Comparison of ENCODE assay signal across 10 cellular contexts in genomic region chr19:48487944-48488343, GRCh38. TPM values are rescaled to one million over a fixed set of nuclear protein-coding genes. Genes with fewer than 3 reads are reported as not detected.
DNase-seq lines count a peak whose midpoint lies in the region; ATAC-seq and TF ChIP-seq lines count a peak whose summit lies in the region.
"Had no signal": no experiment of that assay in that cellular context is flagged by ENCODE, and none has a peak within 500 bp of the region (broad histone marks: within the 10 kb centered on the region; RNA-seq: fewer than 3 reads in every experiment).

No MANE protein-coding gene starts in this region.

- ATAC-seq in left lung: peak; percentile 41
- no peak for ATAC-seq in GM18868 (IDR thresholded peaks at IDR 0.05; ENCODE audit: unreplicated experiment)
- ATAC-seq in stimulated activated effector memory CD8-positive, alpha-beta T cell treated with anti-CD3 and anti-CD28 coated beads, Interleukin-12 subunit alpha, Interleukin-12 subunit beta, amount 100 ng/mL, for 72 hours: no peak
- ATAC-seq in HG03469 (IDR thresholded peaks at IDR 0.05; ENCODE audit: unreplicated experiment): no peak

- peak overlapping the region in 1 of 2 donors; percentile 1 for H3K27ac ChIP-seq in left lung
- H3K27ac ChIP-seq in vagina: peak overlapping the region; percentile 31
- H3K27ac ChIP-seq: HL-60 had no signal

- H3K27me3 ChIP-seq in left lung: peaks cover 0 to 32% of the 10 kb centered on the region in 2 donors
- no peaks in the 10 kb centered on the region for H3K27me3 ChIP-seq in vagina

- H3K4me3 ChIP-seq in cardiac fibroblast (replicated peaks in 1 of 2; ENCODE audit: low read depth in 2 of 2, low read length in 2 of 2) (no peak overlapping the region), left lung (no peak overlapping the region), vagina (no peak overlapping the region)

- H3K4me3 Mint-ChIP-seq in stimulated activated effector memory CD8-positive, alpha-beta T cell treated with anti-CD3 and anti-CD28 coated beads, Interleukin-12 subunit alpha, Interleukin-12 subunit beta, amount 100 ng/mL, for 72 hours: no peak overlapping the region
- H3K4me3 Mint-ChIP-seq: activated naive CD4-positive, alpha-beta T cell treated with anti-CD3 and anti-CD28 coated beads, Interleukin-2, amount 50 U/mL, for 24 hours had no signal

- no peaks in the 10 kb centered on the region for H3K9me3 Mint-ChIP-seq in stimulated activated effector memory CD8-positive, alpha-beta T cell treated with anti-CD3 and anti-CD28 coated beads, Interleukin-12 subunit alpha, Interleukin-12 subunit beta, amount 100 ng/mL, for 72 hours
- H3K9me3 Mint-ChIP-seq: activated naive CD4-positive, alpha-beta T cell treated with anti-CD3 and anti-CD28 coated beads, Interleukin-2, amount 50 U/mL, for 24 hours had no signal

- peaks cover 21% of the 10 kb centered on the region for H3K4me1 Mint-ChIP-seq in stimulated activated effector memory CD8-positive, alpha-beta T cell treated with anti-CD3 and anti-CD28 coated beads, Interleukin-12 subunit alpha, Interleukin-12 subunit beta, amount 100 ng/mL, for 72 hours

- H3K36me3 ChIP-seq in left lung (no peaks in the 10 kb centered on the region), vagina (no peaks in the 10 kb centered on the region)

- H3K36me3 Mint-ChIP-seq in stimulated activated effector memory CD8-positive, alpha-beta T cell treated with anti-CD3 and anti-CD28 coated beads, Interleukin-12 subunit alpha, Interleukin-12 subunit beta, amount 100 ng/mL, for 72 hours: peaks cover 19% of the 10 kb centered on the region
- H3K36me3 Mint-ChIP-seq: activated naive CD4-positive, alpha-beta T cell treated with anti-CD3 and anti-CD28 coated beads, Interleukin-2, amount 50 U/mL, for 24 hours had no signal

- no peak for TF ChIP-seq CTCF in cardiac fibroblast (IDR thresholded peaks at IDR 0.05; ENCODE audit: low read depth, low read length)
- TF ChIP-seq CTCF in left lung (IDR thresholded peaks at IDR 0.05): no peak
- TF ChIP-seq CTCF in vagina (IDR thresholded peaks at IDR 0.05): no peak

- no peak for TF ChIP-seq POLR2A in vagina (IDR thresholded peaks at IDR 0.05)

- H3K27ac Mint-ChIP-seq in stimulated activated effector memory CD8-positive, alpha-beta T cell treated with anti-CD3 and anti-CD28 coated beads, Interleukin-12 subunit alpha, Interleukin-12 subunit beta, amount 100 ng/mL, for 72 hours: no peak overlapping the region
- H3K27ac Mint-ChIP-seq: activated naive CD4-positive, alpha-beta T cell treated with anti-CD3 and anti-CD28 coated beads, Interleukin-2, amount 50 U/mL, for 24 hours had no signal

- H3K9me3 ChIP-seq in left lung: no peaks in the 10 kb centered on the region
- H3K9me3 ChIP-seq in vagina: no peaks in the 10 kb centered on the region

- intact Hi-C loops in left lung (cut with DNase I) (no loop called here), vagina (cut with DNase I) (no loop called here)

- peak; percentile 19 for DNase-seq in NCI-H2029 (lab: John Stamatoyannopoulos, UW)
- no peak for DNase-seq in NCI-H2029 treated with DMSO at 0.1 percent for 48 hours (lab: John Stamatoyannopoulos, UW)
- peak; percentile 70 to 72 for DNase-seq in cardiac fibroblast (ENCODE audit: low read depth in 2 of 2)
- peak; percentile 79 to 87 for DNase-seq in left lung
- DNase-seq in vagina (ENCODE audit: extremely low spot score in 2 of 2): no peak
- no peak for DNase-seq in stimulated activated effector memory CD8-positive, alpha-beta T cell treated with anti-CD3 and anti-CD28 coated beads, Interleukin-12 subunit alpha, Interleukin-12 subunit beta, amount 100 ng/mL, for 72 hours (ENCODE audit: low spot score in 2 of 2)

- H3K4me1 ChIP-seq in left lung: peaks cover 0 to 16% of the 10 kb centered on the region in 2 donors
- H3K4me1 ChIP-seq in vagina: peaks cover 40% of the 10 kb centered on the region

RNA-seq across cellular contexts. Expression of gene CYTH2, which starts 18.8 kb away (rescaled TPM):
- total RNA-seq in left lung (10 to 100 TPM; 49.8 to 65.9 TPM), vagina (87.2 TPM)

RNA-seq across cellular contexts. Expression of gene LMTK3, which starts 23.7 kb away (rescaled TPM):
- total RNA-seq in left lung: 1 to 10 TPM; 4.4 to 9.5 TPM
- 1.7 TPM for total RNA-seq in vagina

RNA-seq across cellular contexts. Expression of gene KCNJ14, which starts 32.6 kb away (rescaled TPM):
- total RNA-seq in left lung: under 1 TPM; 0.52 to 0.61 TPM
- 3.7 TPM for total RNA-seq in vagina

RNA-seq across cellular contexts. Expression of gene GRWD1, which starts 42.2 kb away (rescaled TPM):
- total RNA-seq in left lung (10 to 100 TPM; 21.5 to 33.8 TPM), vagina (20.4 TPM)

Comparison
In these comparisons a context has a peak if more than half of its experiments do, and no peak if none do; other contexts are left out.
1. DNase-seq: peak in NCI-H2029 (single experiment), cardiac fibroblast (2 of 2) and left lung (2 of 2); none in NCI-H2029 treated with DMSO at 0.1 percent for 48 hours (single experiment), vagina (0 of 2) and stimulated activated effector memory CD8-positive, alpha-beta T cell treated with anti-CD3 and anti-CD28 coated beads, Interleukin-12 subunit alpha, Interleukin-12 subunit beta, amount 100 ng/mL, for 72 hours (0 of 2).